8 cellular contexts compared by ENCODE assay signal in the genomic region with DNA sequence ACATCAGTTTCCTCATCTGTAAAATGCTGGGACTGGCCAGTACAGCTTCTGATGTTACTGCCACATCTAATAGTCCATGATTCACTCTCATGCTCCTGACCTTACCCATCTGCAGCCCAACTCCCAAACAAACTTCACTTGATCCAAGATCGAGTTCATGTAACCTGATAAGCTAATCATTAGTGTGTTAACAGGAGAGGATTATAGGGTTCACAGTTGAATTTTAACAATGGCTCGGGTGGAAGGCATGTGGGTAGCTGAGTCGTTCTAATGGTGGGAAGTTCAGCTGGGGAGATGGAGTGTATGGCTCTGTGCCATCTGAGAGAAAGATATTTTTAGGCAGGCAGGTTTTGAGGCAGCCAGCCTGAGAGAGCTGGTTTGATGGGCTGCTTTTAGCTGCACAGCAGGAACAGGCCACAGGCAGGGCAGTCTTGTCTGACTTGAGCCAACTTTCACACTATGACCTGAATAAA. TPM values are rescaled to one million over a fixed set of nuclear protein-coding genes. Genes with fewer than 3 reads are reported as not detected.
DNase-seq lines count a peak whose midpoint lies in the region; ATAC-seq and TF ChIP-seq lines count a peak whose summit lies in the region.

No MANE protein-coding gene starts in this region.

- no peaks in the 10 kb centered on the region for H3K9me3 Mint-ChIP-seq in neural progenitor cell

- H3K27ac ChIP-seq in mesenchymal stem cell (ENCODE audit: low read length, poor library complexity, severe bottlenecking): peak overlapping the region; percentile 69
- H3K27ac ChIP-seq in neural progenitor cell: no peak overlapping the region

- no peak overlapping the region for H4K91ac ChIP-seq in mesenchymal stem cell (ENCODE audit: low read length)

- peaks cover 3% of the 10 kb centered on the region for H4K20me1 ChIP-seq in neural progenitor cell (ENCODE audit: low read depth)

- TF ChIP-seq CTCF in GM12865 (IDR thresholded peaks at IDR 0.05; ENCODE audit: insufficient read depth, low read depth, low read length, missing control alignments) (no peak), astrocyte of the cerebellum (IDR thresholded peaks at IDR 0.05; ENCODE audit: low read depth, low read length, missing control alignments) (no peak), neural progenitor cell (IDR thresholded peaks at IDR 0.05) (no peak)

- H3K4me1 Mint-ChIP-seq in neural progenitor cell: peaks cover 13% of the 10 kb centered on the region

- no peaks in the 10 kb centered on the region for H3F3A ChIP-seq in neural progenitor cell (ENCODE audit: low read depth)

- peaks cover 11% of the 10 kb centered on the region for H3K4me1 ChIP-seq in mesenchymal stem cell (ENCODE audit: control insufficient read depth, insufficient read depth, low read depth, low read length)
- H3K4me1 ChIP-seq in neural progenitor cell: peaks cover 15% of the 10 kb centered on the region

- no peaks in the 10 kb centered on the region for H3K79me2 ChIP-seq in neural progenitor cell (ENCODE audit: low read depth)

- no peaks in the 10 kb centered on the region for H3K9me3 ChIP-seq in mesenchymal stem cell (ENCODE audit: control insufficient read depth, low read length)
- no peaks in the 10 kb centered on the region for H3K9me3 ChIP-seq in neural progenitor cell (ENCODE audit: low read depth)

- no peak overlapping the region for H3K27ac Mint-ChIP-seq in neural progenitor cell

- H3K4me3 ChIP-seq in GM12865 (ENCODE audit: low read depth, low read length) (no peak overlapping the region), astrocyte of the cerebellum (ENCODE audit: low read depth, low read length) (no peak overlapping the region), mesenchymal stem cell (ENCODE audit: insufficient read depth in 1 of 2, low read depth in 1 of 2, low read length in 2 of 2) (no peak overlapping the region), neural progenitor cell (no peak overlapping the region)

- peak overlapping the region; percentile 66 for H2BK5ac ChIP-seq in mesenchymal stem cell (ENCODE audit: low read depth, low read length, poor library complexity, severe bottlenecking)

- peak; percentile 35 for DNase-seq in GM12865 (ENCODE audit: low read depth)
- peak; percentile 57 for DNase-seq in astrocyte of the cerebellum (ENCODE audit: low read depth)
- peak; percentile 10 for DNase-seq in mesenchymal stem cell
- no peak for DNase-seq in neural progenitor cell (ENCODE audit: low spot score)
- DNase-seq in GM19240 (ENCODE audit: insufficient read length, low spot score): no peak

- no peaks in the 10 kb centered on the region for H3K36me3 Mint-ChIP-seq in neural progenitor cell

- no peak overlapping the region for H4K8ac ChIP-seq in mesenchymal stem cell (ENCODE audit: low read length)

- H3K79me1 ChIP-seq in mesenchymal stem cell (replicated peaks; ENCODE audit: low read length, poor library complexity, severe bottlenecking): no peaks in the 10 kb centered on the region

- H3K4me2 ChIP-seq in mesenchymal stem cell (ENCODE audit: low read length, poor library complexity, severe bottlenecking) (peak overlapping the region; percentile 36), neural progenitor cell (no peak overlapping the region)

- no peak overlapping the region for H2BK120ac ChIP-seq in mesenchymal stem cell (ENCODE audit: low read depth, low read length)

- H3K36me3 ChIP-seq in mesenchymal stem cell (ENCODE audit: control insufficient read depth in 1 of 2, insufficient read depth in 2 of 2, low read depth in 1 of 2, low read length in 2 of 2): no peaks in the 10 kb centered on the region
- no peaks in the 10 kb centered on the region for H3K36me3 ChIP-seq in neural progenitor cell

- peak; percentile 36 for ATAC-seq in HG03045 (IDR thresholded peaks at IDR 0.05; ENCODE audit: unreplicated experiment)
- no peak for ATAC-seq in GM18519 (IDR thresholded peaks at IDR 0.05; ENCODE audit: low FRiP score, unreplicated experiment)
- no peak for ATAC-seq in GM21723 (IDR thresholded peaks at IDR 0.05; ENCODE audit: unreplicated experiment)

- H2BK12ac ChIP-seq in mesenchymal stem cell (ENCODE audit: low read length in 2 of 2): no peak overlapping the region

- no peak overlapping the region for H3K14ac ChIP-seq in mesenchymal stem cell (ENCODE audit: low read length in 2 of 2)

- peaks cover 5% of the 10 kb centered on the region for H3K27me3 Mint-ChIP-seq in neural progenitor cell (ENCODE audit: insufficient read depth, low read depth)

- in situ Hi-C loops in astrocyte of the cerebellum (cut with HindIII; ENCODE audit: low sequenced_read_pairs): no loop called here

- H2AFZ ChIP-seq in mesenchymal stem cell (ENCODE audit: low read depth, low read length) (no peak overlapping the region), neural progenitor cell (replicated peaks) (no peak overlapping the region)

- H3K27me3 ChIP-seq in mesenchymal stem cell (ENCODE audit: control insufficient read depth in 1 of 2, insufficient read depth in 1 of 2, low read length in 2 of 2) (no peaks in the 10 kb centered on the region), neural progenitor cell (no peaks in the 10 kb centered on the region)

- H3K18ac ChIP-seq in mesenchymal stem cell (ENCODE audit: low read depth in 1 of 2, low read length in 2 of 2): peak overlapping the region in 1 of 2 experiments; percentile 11

- WGBS in mesenchymal stem cell: 67% methylated on average over 3 of the region's 3 CpGs

- H3K4ac ChIP-seq in mesenchymal stem cell (ENCODE audit: low read depth in 1 of 2, low read length in 2 of 2): no peak overlapping the region

- H2BK15ac ChIP-seq in mesenchymal stem cell (ENCODE audit: low read depth, poor library complexity, severe bottlenecking): no peak overlapping the region

- H3K23ac ChIP-seq in mesenchymal stem cell (ENCODE audit: low read length in 2 of 2): no peak overlapping the region

- no peak overlapping the region for H3K4me3 Mint-ChIP-seq in neural progenitor cell

- H3K9ac ChIP-seq in mesenchymal stem cell (ENCODE audit: low read length): no peak overlapping the region
- no peak overlapping the region for H3K9ac ChIP-seq in neural progenitor cell

- H2AK5ac ChIP-seq in mesenchymal stem cell (ENCODE audit: low read length, severe bottlenecking): peak overlapping the region; percentile 87

RNA-seq across cellular contexts. Expression of gene NFE2L2, which starts 17.6 kb away (rescaled TPM):
- 73.3 TPM for polyA plus RNA-seq in mesenchymal stem cell (2013, experiment 1 of 2)
- 78.2 TPM for polyA plus RNA-seq in mesenchymal stem cell (2013, experiment 2 of 2)
- total RNA-seq in neural progenitor cell (ENCODE audit: low replicate concordance): 13.9 and 17.7 TPM in 2 replicates

Comparison
In these comparisons a context has a peak if more than half of its experiments do, and no peak if none do; other contexts are left out.
1. DNase-seq: peak in GM12865 (single experiment), astrocyte of the cerebellum (single experiment) and mesenchymal stem cell (single experiment); none in neural progenitor cell (single experiment) and GM19240 (single experiment).